ENCODE assay signal across 22 cellular contexts in genomic region chr6:64998173-64998572, GRCh38.
"Had no signal": no experiment of that assay in that cellular context is flagged by ENCODE, and none has a peak within 500 bp of the region (broad histone marks: within the 10 kb centered on the region; RNA-seq: fewer than 3 reads in every experiment).

No MANE protein-coding gene starts in this region.

- H3K4me2 ChIP-seq: KMS-11 had no signal

- DNase-seq: Kasumi-1; MM.1S; NCI-H1092 treated with DMSO at 0.1 percent for 48 hours; NCI-H1436; NCI-H1694 treated with DMSO at 0.1 percent for 48 hours; NCI-H1930; NCI-H2107; NCI-H2171 treated with DMSO at 0.1 percent for 48 hours; NCI-H226; NCI-H446; NCI-H510A; NCI-H524 treated with DMSO at 0.1 percent for 48 hours; NCI-H774; NK-92 treated with Interleukin-12 subunit alpha and Interleukin-12 subunit beta, amount 100 ng/mL, for 24 hours; Right ventricle myocardium superior; RPMI8226; SIG-M5 had no signal

- H3K4me3 ChIP-seq: K562, SJSA1, SK-N-MC had no signal

- H3K36me3 ChIP-seq: SJSA1 had no signal

- ATAC-seq: K562 had no signal

- H3K9ac ChIP-seq: KMS-11 had no signal

- H3K27ac ChIP-seq: HL-60, KMS-11, SJSA1, SK-N-MC had no signal

- H3K27me3 ChIP-seq: SJSA1 had no signal
